1 cellular context compared by ENCODE assay signal in genomic region chr3:107522510-107523360, GRCh38.
TF ChIP-seq lines count a peak whose summit lies in the region.

Gene BBX, plus strand, starts transcription at chr3:107522962. Its CDS starts 187,499 bp downstream, at chr3:107710461.

TF ChIP-seq in HepG2, 621 proteins besides CTCF, POLR2A, EP300 and RAD21 (continued from another document):
- TF ChIP-seq ZNF770 (CRISPR knock-in tag; IDR thresholded peaks at IDR 0.05) (no peak), ZNF713 (CRISPR knock-in tag; IDR thresholded peaks at IDR 0.05) (no peak), ZNF430 (CRISPR knock-in tag; IDR thresholded peaks at IDR 0.05) (no peak), CHD2 (IDR thresholded peaks at IDR 0.05; ENCODE audit: low read depth, low read length) (no peak), CCDC6 (CRISPR knock-in tag; IDR thresholded peaks at IDR 0.05) (no peak), CENPT (CRISPR knock-in tag; IDR thresholded peaks at IDR 0.05; ENCODE audit: low read depth) (no peak), SRY (CRISPR knock-in tag; IDR thresholded peaks at IDR 0.05) (peak; percentile 41; the same call in 1 of the 2 replicates), PBX2 (CRISPR knock-in tag; IDR thresholded peaks at IDR 0.05) (peak; percentile 98), FOXM1 (CRISPR knock-in tag; IDR thresholded peaks at IDR 0.05) (no peak), KAT2B (IDR thresholded peaks at IDR 0.05; ENCODE audit: borderline replicate concordance, low read depth, low read length) (no peak), FOXK1 (CRISPR knock-in tag; IDR thresholded peaks at IDR 0.05; ENCODE audit: borderline replicate concordance, low read depth) (peak; percentile 84; the same call in 1 of the 2 replicates), NFATC3 (CRISPR knock-in tag; IDR thresholded peaks at IDR 0.05) (no peak), GATAD1 (CRISPR knock-in tag; IDR thresholded peaks at IDR 0.05) (0 out of 2 replicates have a peak, but pooled peaks have one; percentile 8), RNF219 (CRISPR knock-in tag; IDR thresholded peaks at IDR 0.05) (no peak), TRIM22 (IDR thresholded peaks at IDR 0.05) (no peak)
